In genomic region chr17:27958708-27959381, GRCh38 we compare ENCODE assay signal across 27 cellular contexts.
"Had no signal": no experiment of that assay in that cellular context is flagged by ENCODE, and none has a peak within 500 bp of the region (broad histone marks: within the 10 kb centered on the region; RNA-seq: fewer than 3 reads in every experiment).

No MANE protein-coding gene starts in this region.

- ATAC-seq: activated T-cell treated with anti-CD3 and anti-CD28 coated beads, Interleukin-2, amount 50 U/mL, for 72 hours had no signal

- H3K27ac Mint-ChIP-seq: activated B cell treated with CpG ODN at 0.5 μM for 24 hours; activated CD4-positive, alpha-beta memory T cell treated with anti-CD3 and anti-CD28 coated beads, Interleukin-2, amount 10 ng/mL, durations not matched to agents 7 days and 5 days; activated naive CD8-positive, alpha-beta T cell treated with anti-CD3 and anti-CD28 coated beads, Interleukin-2, amount 10 ng/mL, durations not matched to agents 7 days and 5 days; activated T-cell treated with anti-CD3 and anti-CD28 coated beads, Interleukin-2, amount 50 U/mL, for 72 hours; activated T-helper 2 cell treated with anti-CD3 and anti-CD28 coated beads, Interferon-gamma antibody, Interleukin-2, Interleukin-4, amounts not matched to agents 10 μg/mL and 5 μg/mL and 100 μg/mL, durations not matched to agents 14 hours and 24 hours and 36 hours had no signal

- H3K4me3 Mint-ChIP-seq: activated B cell treated with CpG ODN at 0.5 μM for 24 hours; activated CD4-positive, alpha-beta memory T cell treated with anti-CD3 and anti-CD28 coated beads, Interleukin-2, amount 10 ng/mL, durations not matched to agents 7 days and 5 days; activated naive CD8-positive, alpha-beta T cell treated with anti-CD3 and anti-CD28 coated beads, Interleukin-2, amount 10 ng/mL, durations not matched to agents 7 days and 5 days; activated T-cell treated with anti-CD3 and anti-CD28 coated beads, Interleukin-2, amount 50 U/mL, for 72 hours had no signal

- H3K4me1 Mint-ChIP-seq: activated B cell treated with CpG ODN at 0.5 μM for 24 hours; activated CD4-positive, alpha-beta memory T cell treated with anti-CD3 and anti-CD28 coated beads, Interleukin-2, amount 10 ng/mL, durations not matched to agents 7 days and 5 days had no signal

- DNase-seq: activated B cell treated with CpG ODN at 0.5 μM for 24 hours; activated CD4-positive, alpha-beta memory T cell treated with anti-CD3 and anti-CD28 coated beads, Interleukin-2, amount 10 ng/mL, durations not matched to agents 7 days and 5 days; activated CD4-positive, alpha-beta T cell treated with anti-CD3 and anti-CD28 coated beads for 1 hour; activated CD4-positive, alpha-beta T cell treated with anti-CD3 and anti-CD28 coated beads, Interleukin-2, amount 50 U/mL, for 1 hour; activated gamma-delta T cell treated with Interleukin-2 at 50 U/mL for 16 hours; activated naive CD4-positive, alpha-beta T cell treated with anti-CD3 and anti-CD28 coated beads, Interleukin-2, amount 50 U/mL, for 16 hours; activated naive CD8-positive, alpha-beta T cell treated with anti-CD3 and anti-CD28 coated beads, Interleukin-2, amount 10 ng/mL, durations not matched to agents 7 days and 5 days; activated T-cell treated with anti-CD3 and anti-CD28 coated beads, Interleukin-2, amount 50 U/mL, for 72 hours; adrenal gland; anterior cingulate cortex; caudate nucleus; Kasumi-1; NCI-H1048; NCI-H146; NCI-H187 treated with DMSO at 0.1 percent for 48 hours; NCI-H2081 treated with DMSO at 0.1 percent for 48 hours; NCI-H446; NCI-H524; NK-92 treated with Interleukin-12 subunit alpha and Interleukin-12 subunit beta, amount 100 ng/mL, for 24 hours; Peyer's patch; Right ventricle myocardium superior; SJCRH30; SK-N-SH; T-helper 1 cell had no signal

- H3K9me3 Mint-ChIP-seq: activated B cell treated with CpG ODN at 0.5 μM for 24 hours; activated CD4-positive, alpha-beta memory T cell treated with anti-CD3 and anti-CD28 coated beads, Interleukin-2, amount 10 ng/mL, durations not matched to agents 7 days and 5 days; activated naive CD8-positive, alpha-beta T cell treated with anti-CD3 and anti-CD28 coated beads, Interleukin-2, amount 10 ng/mL, durations not matched to agents 7 days and 5 days; activated T-cell treated with anti-CD3 and anti-CD28 coated beads, Interleukin-2, amount 50 U/mL, for 72 hours; activated T-helper 2 cell treated with anti-CD3 and anti-CD28 coated beads, Interferon-gamma antibody, Interleukin-2, Interleukin-4, amounts not matched to agents 10 μg/mL and 5 μg/mL and 100 μg/mL, durations not matched to agents 14 hours and 24 hours and 36 hours had no signal

- H3K9me3 ChIP-seq: adrenal gland, Peyer's patch, SJCRH30, SK-N-SH had no signal

- H3K27me3 ChIP-seq: adrenal gland, Peyer's patch had no signal

- H3K4me1 ChIP-seq: Peyer's patch, SJCRH30 had no signal

- H3K4me3 ChIP-seq: adrenal gland, coronary artery, Peyer's patch, SJCRH30 had no signal

- H3K4me2 ChIP-seq: SK-N-SH had no signal

- H3K9ac ChIP-seq: SK-N-SH had no signal

- H3K36me3 ChIP-seq: adrenal gland, Peyer's patch, SJCRH30 had no signal

- H3K27ac ChIP-seq: adrenal gland, coronary artery, Peyer's patch, RWPE1, SJCRH30 had no signal

- H3K36me3 Mint-ChIP-seq: activated naive CD8-positive, alpha-beta T cell treated with anti-CD3 and anti-CD28 coated beads, Interleukin-2, amount 10 ng/mL, durations not matched to agents 7 days and 5 days had no signal
